Comparison of ENCODE assay signal across 29 cellular contexts in genomic region chr2:164725542-164725941, GRCh38.
"Had no signal": no experiment of that assay in that cellular context is flagged by ENCODE, and none has a peak within 500 bp of the region (broad histone marks: within the 10 kb centered on the region; RNA-seq: fewer than 3 reads in every experiment).

No MANE protein-coding gene starts in this region.

- H3K27ac Mint-ChIP-seq: activated B cell treated with CpG ODN at 0.5 μM for 24 hours; activated CD4-positive, alpha-beta memory T cell treated with anti-CD3 and anti-CD28 coated beads for 36 hours; activated naive CD4-positive, alpha-beta T cell treated with anti-CD3 and anti-CD28 coated beads, Interleukin-2, amount 10 ng/mL, durations not matched to agents 7 days and 5 days; activated naive CD8-positive, alpha-beta T cell; activated naive CD8-positive, alpha-beta T cell treated with anti-CD3 and anti-CD28 coated beads, Interleukin-2, amount 50 U/mL, for 24 hours; activated T-helper 1 cell treated with anti-CD3 and anti-CD28 coated beads, Interleukin-12 subunit alpha, Interleukin-12 subunit beta, Interleukin-2, Interleukin-4 antibody, amounts not matched to agents 30 ng/mL and 10 ng/mL and 1 ng/mL, durations not matched to agents 14 hours and 24 hours and 36 hours; T-helper 1 cell treated with Interleukin-12 subunit alpha and Interleukin-12 subunit beta and Interleukin-4 antibody, amounts not matched to agents 30 μg/mL and 1 μg/mL, for 36 hours; T-helper 2 cell treated with Interferon-gamma antibody and Interleukin-4, amounts not matched to agents 5 μg/mL and 100 μg/mL, for 36 hours had no signal

- H3K4me3 ChIP-seq: SJSA1 had no signal

- H3K9ac ChIP-seq: KMS-11, SK-N-SH had no signal

- ATAC-seq: activated naive CD8-positive, alpha-beta T cell treated with anti-CD3 and anti-CD28 coated beads, Interleukin-2, amount 50 U/mL, for 24 hours; activated T-cell treated with anti-CD3 and anti-CD28 coated beads, Interleukin-2, amount 50 U/mL, for 4 hours had no signal

- H3K27me3 Mint-ChIP-seq: activated B cell treated with CpG ODN at 0.5 μM for 24 hours; activated CD4-positive, alpha-beta memory T cell treated with anti-CD3 and anti-CD28 coated beads for 36 hours; activated naive CD4-positive, alpha-beta T cell treated with anti-CD3 and anti-CD28 coated beads, Interleukin-2, amount 10 ng/mL, durations not matched to agents 7 days and 5 days; activated naive CD8-positive, alpha-beta T cell; activated naive CD8-positive, alpha-beta T cell treated with anti-CD3 and anti-CD28 coated beads, Interleukin-2, amount 50 U/mL, for 24 hours; brain had no signal

- H3K9me3 ChIP-seq: SJSA1, SK-N-SH had no signal

- H3K27ac ChIP-seq: KMS-11, SJSA1 had no signal

- H3K9me3 Mint-ChIP-seq: activated B cell treated with CpG ODN at 0.5 μM for 24 hours; activated CD4-positive, alpha-beta memory T cell treated with anti-CD3 and anti-CD28 coated beads for 36 hours; activated naive CD4-positive, alpha-beta T cell treated with anti-CD3 and anti-CD28 coated beads, Interleukin-2, amount 10 ng/mL, durations not matched to agents 7 days and 5 days; activated naive CD8-positive, alpha-beta T cell treated with anti-CD3 and anti-CD28 coated beads, Interleukin-2, amount 50 U/mL, for 24 hours; activated T-cell treated with anti-CD3 and anti-CD28 coated beads, Interleukin-2, amount 50 U/mL, for 4 hours; activated T-helper 1 cell treated with anti-CD3 and anti-CD28 coated beads, Interleukin-12 subunit alpha, Interleukin-12 subunit beta, Interleukin-2, Interleukin-4 antibody, amounts not matched to agents 30 ng/mL and 10 ng/mL and 1 ng/mL, durations not matched to agents 14 hours and 24 hours and 36 hours; brain; T-helper 1 cell treated with Interleukin-12 subunit alpha and Interleukin-12 subunit beta and Interleukin-4 antibody, amounts not matched to agents 30 μg/mL and 1 μg/mL, for 36 hours; T-helper 2 cell treated with Interferon-gamma antibody and Interleukin-4, amounts not matched to agents 5 μg/mL and 100 μg/mL, for 36 hours had no signal

- H3K36me3 Mint-ChIP-seq: activated CD4-positive, alpha-beta memory T cell treated with anti-CD3 and anti-CD28 coated beads for 36 hours; activated naive CD4-positive, alpha-beta T cell treated with anti-CD3 and anti-CD28 coated beads, Interleukin-2, amount 10 ng/mL, durations not matched to agents 7 days and 5 days; activated naive CD8-positive, alpha-beta T cell; brain had no signal

- H3K36me3 ChIP-seq: SJSA1 had no signal

- H3K9me2 ChIP-seq: SK-N-SH had no signal

- H3K4me3 Mint-ChIP-seq: activated B cell treated with CpG ODN at 0.5 μM for 24 hours; activated CD4-positive, alpha-beta memory T cell treated with anti-CD3 and anti-CD28 coated beads for 36 hours; activated naive CD4-positive, alpha-beta T cell treated with anti-CD3 and anti-CD28 coated beads, Interleukin-2, amount 10 ng/mL, durations not matched to agents 7 days and 5 days; activated naive CD8-positive, alpha-beta T cell; activated naive CD8-positive, alpha-beta T cell treated with anti-CD3 and anti-CD28 coated beads, Interleukin-2, amount 50 U/mL, for 24 hours; activated T-cell treated with anti-CD3 and anti-CD28 coated beads, Interleukin-2, amount 50 U/mL, for 4 hours; activated T-helper 1 cell treated with anti-CD3 and anti-CD28 coated beads, Interleukin-12 subunit alpha, Interleukin-12 subunit beta, Interleukin-2, Interleukin-4 antibody, amounts not matched to agents 30 ng/mL and 10 ng/mL and 1 ng/mL, durations not matched to agents 14 hours and 24 hours and 36 hours; brain; T-helper 1 cell treated with Interleukin-12 subunit alpha and Interleukin-12 subunit beta and Interleukin-4 antibody, amounts not matched to agents 30 μg/mL and 1 μg/mL, for 36 hours; T-helper 2 cell treated with Interferon-gamma antibody and Interleukin-4, amounts not matched to agents 5 μg/mL and 100 μg/mL, for 36 hours had no signal

- H3K27me3 ChIP-seq: SJSA1 had no signal

- H3K4me1 Mint-ChIP-seq: activated naive CD4-positive, alpha-beta T cell treated with anti-CD3 and anti-CD28 coated beads, Interleukin-2, amount 10 ng/mL, durations not matched to agents 7 days and 5 days; activated naive CD8-positive, alpha-beta T cell treated with anti-CD3 and anti-CD28 coated beads, Interleukin-2, amount 50 U/mL, for 24 hours had no signal

- H3K4me2 ChIP-seq: KMS-11, SK-N-SH had no signal

- DNase-seq: activated B cell treated with CpG ODN at 0.5 μM for 24 hours; activated CD4-positive, alpha-beta memory T cell treated with anti-CD3 and anti-CD28 coated beads for 36 hours; activated CD4-positive, alpha-beta T cell treated with anti-CD3 and anti-CD28 coated beads for 4 hours; activated CD4-positive, alpha-beta T cell treated with anti-CD3 and anti-CD28 coated beads, Interleukin-2, amount 50 U/mL, for 1 hour; activated CD4-positive, CD25-positive, alpha-beta regulatory T cell treated with anti-CD3 and anti-CD28 coated beads, Interleukin-2, amount 50 U/mL, for 72 hours; activated CD8-positive, alpha-beta memory T cell treated with anti-CD3 and anti-CD28 coated beads, Interleukin-2, amount 50 U/mL, for 4 hours; activated naive CD4-positive, alpha-beta T cell treated with anti-CD3 and anti-CD28 coated beads, Interleukin-2, amount 10 ng/mL, durations not matched to agents 7 days and 5 days; activated naive CD8-positive, alpha-beta T cell treated with anti-CD3 and anti-CD28 coated beads, Interleukin-2, amount 50 U/mL, for 24 hours; activated T-cell treated with anti-CD3 and anti-CD28 coated beads for 4 hours; activated T-cell treated with anti-CD3 and anti-CD28 coated beads, Interleukin-2, amount 50 U/mL, for 4 hours; anterior cingulate cortex; central memory CD4-positive, alpha-beta T cell; NCI-H1048; NCI-H1105 treated with DMSO at 0.1 percent for 48 hours; NCI-H1436; NCI-H1694; NCI-H1930; NCI-H345; NCI-H524 treated with DMSO at 0.1 percent for 48 hours; OCI-M1; SHP77; SK-N-SH had no signal
